In genomic region chr10:109773818-109774440, GRCh38 we compare ENCODE assay signal across 1 cellular context.
TF ChIP-seq lines count a peak whose summit lies in the region.

No MANE protein-coding gene starts in this region.

TF ChIP-seq in WTC11, 78 proteins besides CTCF, POLR2A, EP300 and RAD21 (continued from another document):
- no peak for TF ChIP-seq E2F4 (CRISPR knock-in tag; IDR thresholded peaks at IDR 0.05; ENCODE audit: borderline replicate concordance, low read depth)
- no peak for TF ChIP-seq GTF2I (CRISPR knock-in tag; conservative IDR thresholded peaks at IDR 0.05)
- TF ChIP-seq IRF2 (CRISPR knock-in tag; IDR thresholded peaks at IDR 0.05; ENCODE audit: borderline replicate concordance, low read depth), result no peak
- no peak for TF ChIP-seq TEAD4 (CRISPR knock-in tag; IDR thresholded peaks at IDR 0.05)
- TF ChIP-seq USF1 (CRISPR knock-in tag; IDR thresholded peaks at IDR 0.05), result no peak
- TF ChIP-seq AR (CRISPR knock-in tag; IDR thresholded peaks at IDR 0.05), result no peak
- no peak for TF ChIP-seq KAT7 (CRISPR knock-in tag; IDR thresholded peaks at IDR 0.05; ENCODE audit: borderline replicate concordance)
- no peak for TF ChIP-seq SMAD3 (CRISPR knock-in tag; IDR thresholded peaks at IDR 0.05; ENCODE audit: borderline replicate concordance)
